8 cellular contexts compared by ENCODE assay signal in the genomic region with DNA sequence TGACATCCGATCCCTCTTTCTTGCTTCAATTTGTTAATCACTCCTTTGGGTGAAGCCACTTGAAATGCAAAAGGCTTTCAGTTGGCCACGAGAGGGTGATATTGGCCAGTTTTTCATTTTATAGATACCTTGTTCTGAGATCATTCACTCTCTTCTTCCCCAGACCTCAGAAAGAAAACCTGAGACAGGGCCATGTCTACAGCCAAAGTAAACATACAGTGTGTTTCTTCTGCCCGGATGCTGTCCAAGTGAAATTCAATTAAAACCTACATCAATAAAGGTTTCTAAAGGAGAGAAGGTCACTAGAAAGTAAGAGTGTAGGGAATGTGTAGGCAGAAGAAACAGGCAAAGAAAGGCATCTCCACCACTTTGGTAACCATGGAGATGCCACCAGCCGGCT. TPM values are rescaled to one million over a fixed set of nuclear protein-coding genes. Genes with fewer than 3 reads are reported as not detected.
DNase-seq lines count a peak whose midpoint lies in the region; FAIRE-seq and TF ChIP-seq lines count a peak whose summit lies in the region.

No MANE protein-coding gene starts in this region.

- H3K27ac ChIP-seq in HL-60 (replicated peaks): no peak overlapping the region

- DNase-seq in Caki2 (ENCODE audit: low read depth): peak; percentile 63
- no peak for DNase-seq in HL-60 (ENCODE audit: low read depth in 1 of 2, low spot score in 1 of 2)
- no peak for DNase-seq in NCI-H187 treated with DMSO at 0.1 percent for 48 hours (lab: John Stamatoyannopoulos, UW)
- DNase-seq in GF-D8 (lab: John Stamatoyannopoulos, UW): no peak
- no peak for DNase-seq in activated T-cell treated with anti-CD3 and anti-CD28 coated beads, Interleukin-2, amount 50 U/mL, for 48 hours
- no peak for DNase-seq in HuH-7.5 (ENCODE audit: low spot score)

- TF ChIP-seq CTCF in HL-60 (IDR thresholded peaks at IDR 0.05; ENCODE audit: insufficient read depth, low read length): peak; percentile 11

- in situ Hi-C loops in Caki2 (cut with HindIII; ENCODE audit: low pct_unique_long_range_greater_than_20kb, low sequenced_read_pairs): no loop called here

- FAIRE-seq in TTC549 (lab: Jason Lieb, UNC) (peak; percentile 31), islet of Langerhans (lab: Jason Lieb, UNC) (peak; percentile 69)

- H3K4me3 ChIP-seq in HL-60 (replicated peaks; ENCODE audit: insufficient read depth, low read length): no peak overlapping the region

- H3K27me3 ChIP-seq in HL-60 (ENCODE audit: insufficient read depth, poor library complexity, severe bottlenecking): peaks cover 2% of the 10 kb centered on the region

RNA-seq across cellular contexts. Expression of a gene that starts 39.5 kb away (rescaled TPM):
- total RNA-seq in Caki2 (2014; rRNA removed; shearing (Covaris generic); ENCODE audit: low replicate concordance): 1.4 and 23.8 TPM in 2 replicates
